ENCODE assay signal across 19 cellular contexts in genomic region chr4:101010987-101011386, GRCh38.
DNase-seq lines count a peak whose midpoint lies in the region; ATAC-seq, FAIRE-seq and TF ChIP-seq lines count a peak whose summit lies in the region.
"Had no signal": no experiment of that assay in that cellular context is flagged by ENCODE, and none has a peak within 500 bp of the region (broad histone marks: within the 10 kb centered on the region; RNA-seq: fewer than 3 reads in every experiment).

No MANE protein-coding gene starts in this region.

- H3K36me3 Mint-ChIP-seq in neural progenitor cell: no peaks in the 10 kb centered on the region

- intact Hi-C loops in HCT116 (cut with micrococcal nuclease): no loop called here

- no peak overlapping the region for H3K9ac ChIP-seq in HCT116 (ENCODE audit: low read length)
- H3K9ac ChIP-seq in neural progenitor cell: no peak overlapping the region
- H3K9ac ChIP-seq: BLaER1 treated with 17β-estradiol and CSF1 and Interleukin-3, amounts not matched to agents 10 nM and 100 nM had no signal

- no peak for FAIRE-seq in bronchial epithelial cell (lab: Jason Lieb, UNC)
- FAIRE-seq: G401.6, GM12891, H1, HepG2, HTR-8/SVneo had no signal

- no peaks in the 10 kb centered on the region for H3K4me1 Mint-ChIP-seq in neural progenitor cell

- POLR2A ChIA-PET in HCT116 (lab: Charles Lee): interaction anchor here (1.3 to 1.7 kb wide), 2 partner anchors 9 to 10 kb away, joined by 3 to 12 read pairs; no protein-coding TSS in a partner anchor

- peak; percentile 29 for DNase-seq in DMS53 (lab: John Stamatoyannopoulos, UW)
- no peak for DNase-seq in HCT116 (ENCODE audit: low read depth, low spot score)
- DNase-seq in bronchial epithelial cell (ENCODE audit: low read depth): peak; percentile 26
- DNase-seq in neural progenitor cell (ENCODE audit: low spot score): no peak
- DNase-seq: ACHN; CD4-positive, CD25-positive, alpha-beta regulatory T cell; DMS79; EL; HFFc6 had no signal

- H4K20me1 ChIP-seq in HCT116 (ENCODE audit: insufficient read depth): no peaks in the 10 kb centered on the region
- no peaks in the 10 kb centered on the region for H4K20me1 ChIP-seq in neural progenitor cell (ENCODE audit: low read depth)
- H4K20me1 ChIP-seq: BLaER1 treated with 17β-estradiol and CSF1 and Interleukin-3, amounts not matched to agents 10 nM and 100 nM had no signal

- H2AFZ ChIP-seq in HCT116 (ENCODE audit: low read depth, low read length, poor library complexity, severe bottlenecking): peak overlapping the region; percentile 65
- no peak overlapping the region for H2AFZ ChIP-seq in neural progenitor cell (replicated peaks)

- no peak overlapping the region for H3K4me3 Mint-ChIP-seq in neural progenitor cell
- H3K4me3 Mint-ChIP-seq: CD4-positive, CD25-positive, alpha-beta regulatory T cell; HFFc6 had no signal

- TF ChIP-seq CTCF in HCT116 (IDR thresholded peaks at IDR 0.05 in 2 of 3, conservative IDR thresholded peaks at IDR 0.05 in 1 of 3; ENCODE audit: borderline replicate concordance in 1 of 3, insufficient read depth in 1 of 3, low read depth in 2 of 3, low read length in 2 of 3) (no peak), bronchial epithelial cell (IDR thresholded peaks at IDR 0.05; ENCODE audit: insufficient read depth, low read length, severe bottlenecking) (no peak), neural progenitor cell (IDR thresholded peaks at IDR 0.05) (no peak)

- H3K9me3 ChIP-seq in HCT116 (ENCODE audit: control insufficient read depth in 1 of 2, insufficient read depth in 1 of 2, low read depth in 1 of 2, low read length in 2 of 2) (no peaks in the 10 kb centered on the region), neural progenitor cell (ENCODE audit: low read depth) (no peaks in the 10 kb centered on the region)
- H3K9me3 ChIP-seq: BLaER1 treated with 17β-estradiol and CSF1 and Interleukin-3, amounts not matched to agents 10 nM and 100 nM; HAP-1 had no signal

- peaks cover 17 to 35% of the 10 kb centered on the region in 2 experiments for H3K4me1 ChIP-seq in HCT116 (ENCODE audit: control insufficient read depth in 1 of 2, insufficient read depth in 2 of 2, low read length in 2 of 2)
- no peaks in the 10 kb centered on the region for H3K4me1 ChIP-seq in neural progenitor cell
- H3K4me1 ChIP-seq: HAP-1 had no signal

- ATAC-seq in HCT116 (no peak), esophagus mucosa (peak; percentile 57), GM18907 (IDR thresholded peaks at IDR 0.05; ENCODE audit: unreplicated experiment) (no peak), GM21723 (IDR thresholded peaks at IDR 0.05; ENCODE audit: unreplicated experiment) (no peak)
- ATAC-seq: HepG2 had no signal

- no TSS peak for BruUV-seq in HCT116 (replicated peaks; lab: Mats Ljungman, UMichigan)

- CTCF ChIA-PET in HCT116 (lab: Charles Lee): no interaction called here

- H3K79me2 ChIP-seq in HCT116 (ENCODE audit: insufficient read depth, low read length): no peaks in the 10 kb centered on the region
- no peaks in the 10 kb centered on the region for H3K79me2 ChIP-seq in neural progenitor cell (ENCODE audit: low read depth)

- no peaks in the 10 kb centered on the region for H3F3A ChIP-seq in neural progenitor cell (ENCODE audit: low read depth)

- H3K27ac ChIP-seq in HCT116 (ENCODE audit: low read depth, low read length): no peak overlapping the region
- H3K27ac ChIP-seq in neural progenitor cell: no peak overlapping the region
- H3K27ac ChIP-seq: BLaER1 treated with 17β-estradiol and CSF1 and Interleukin-3, amounts not matched to agents 10 nM and 100 nM had no signal

- no peaks in the 10 kb centered on the region for H3K9me3 Mint-ChIP-seq in neural progenitor cell
- H3K9me3 Mint-ChIP-seq: CD4-positive, CD25-positive, alpha-beta regulatory T cell; HFFc6 had no signal

- H3K4me2 ChIP-seq in HCT116 (ENCODE audit: low read length) (no peak overlapping the region), neural progenitor cell (no peak overlapping the region)

- no peaks in the 10 kb centered on the region for H3K36me3 ChIP-seq in HCT116 (ENCODE audit: control insufficient read depth in 1 of 2, insufficient read depth in 2 of 2, low read length in 2 of 2)
- no peaks in the 10 kb centered on the region for H3K36me3 ChIP-seq in bronchial epithelial cell (ENCODE audit: control insufficient read depth, insufficient read depth, low read length)
- no peaks in the 10 kb centered on the region for H3K36me3 ChIP-seq in neural progenitor cell
- H3K36me3 ChIP-seq: BLaER1 treated with 17β-estradiol and CSF1 and Interleukin-3, amounts not matched to agents 10 nM and 100 nM; HAP-1 had no signal

- no peaks in the 10 kb centered on the region for H3K27me3 ChIP-seq in HCT116 (ENCODE audit: insufficient read depth, low read length)
- no peaks in the 10 kb centered on the region for H3K27me3 ChIP-seq in bronchial epithelial cell (ENCODE audit: control insufficient read depth, insufficient read depth, low read length)
- no peaks in the 10 kb centered on the region for H3K27me3 ChIP-seq in neural progenitor cell
- H3K27me3 ChIP-seq: BLaER1 treated with 17β-estradiol and CSF1 and Interleukin-3, amounts not matched to agents 10 nM and 100 nM had no signal

- no peak overlapping the region for H3K27ac Mint-ChIP-seq in neural progenitor cell
- H3K27ac Mint-ChIP-seq: HFFc6 had no signal

- TF ChIP-seq POLR2A in HCT116 (IDR thresholded peaks at IDR 0.05; ENCODE audit: borderline replicate concordance, extremely low read depth, insufficient read depth, insufficient read length): no peak

- no peak for TF ChIP-seq RAD21 in HCT116 (IDR thresholded peaks at IDR 0.05; ENCODE audit: low read depth)

- no peaks in the 10 kb centered on the region for H3K27me3 Mint-ChIP-seq in neural progenitor cell (ENCODE audit: insufficient read depth, low read depth)

- H3K9me2 ChIP-seq in HCT116 (ENCODE audit: insufficient read depth): no peaks in the 10 kb centered on the region

- H3K4me3 ChIP-seq in HCT116 (replicated peaks in 1 of 2; ENCODE audit: low read depth in 1 of 2, low read length in 2 of 2) (no peak overlapping the region), bronchial epithelial cell (ENCODE audit: low read depth, low read length) (no peak overlapping the region), neural progenitor cell (no peak overlapping the region)
- H3K4me3 ChIP-seq: BLaER1 treated with 17β-estradiol and CSF1 and Interleukin-3, amounts not matched to agents 10 nM and 100 nM; HAP-1 had no signal

- RAD21 ChIA-PET in HCT116 (lab: Charles Lee; ENCODE audit: low non-redundant PET in 1 of 2, low total read pairs in 2 of 2, uncharacterized antibody in 2 of 2, unreplicated experiment in 2 of 2): no interaction called here

TF ChIP-seq in HCT116, 20 proteins besides CTCF, POLR2A, EP300 and RAD21 (continues in another document):
- no peak for TF ChIP-seq CBX3 (IDR thresholded peaks at IDR 0.05; ENCODE audit: low read depth)
- TF ChIP-seq EGR1 (IDR thresholded peaks at IDR 0.05; ENCODE audit: low read depth): no peak
- TF ChIP-seq SP1 (IDR thresholded peaks at IDR 0.05; ENCODE audit: low read depth): no peak
- TF ChIP-seq POLR2AphosphoS5 (IDR thresholded peaks at IDR 0.05; ENCODE audit: low read depth, low read length): no peak
- TF ChIP-seq EZH2phosphoT487 (IDR thresholded peaks at IDR 0.05; ENCODE audit: borderline replicate concordance): no peak
- no peak for TF ChIP-seq ZNF274 (IDR thresholded peaks at IDR 0.05; ENCODE audit: low read depth, low read length)
- TF ChIP-seq YY1 (IDR thresholded peaks at IDR 0.05; ENCODE audit: extremely low read depth, insufficient replicate concordance, low read depth, low read length): no peak
- no peak for TF ChIP-seq SIN3A (IDR thresholded peaks at IDR 0.05; ENCODE audit: low read depth)
- no peak for TF ChIP-seq CEBPB (IDR thresholded peaks at IDR 0.05; ENCODE audit: low read depth)
- no peak for TF ChIP-seq ELF1 (IDR thresholded peaks at IDR 0.05; ENCODE audit: borderline replicate concordance, low read depth)
- no peak for TF ChIP-seq FOSL1 (IDR thresholded peaks at IDR 0.05; ENCODE audit: low read depth)
- TF ChIP-seq, protein P1, sequence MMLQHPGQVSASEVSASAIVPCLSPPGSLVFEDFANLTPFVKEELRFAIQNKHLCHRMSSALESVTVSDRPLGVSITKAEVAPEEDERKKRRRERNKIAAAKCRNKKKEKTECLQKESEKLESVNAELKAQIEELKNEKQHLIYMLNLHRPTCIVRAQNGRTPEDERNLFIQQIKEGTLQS (IDR thresholded peaks at IDR 0.05): no peak
- TF ChIP-seq, protein P2, sequence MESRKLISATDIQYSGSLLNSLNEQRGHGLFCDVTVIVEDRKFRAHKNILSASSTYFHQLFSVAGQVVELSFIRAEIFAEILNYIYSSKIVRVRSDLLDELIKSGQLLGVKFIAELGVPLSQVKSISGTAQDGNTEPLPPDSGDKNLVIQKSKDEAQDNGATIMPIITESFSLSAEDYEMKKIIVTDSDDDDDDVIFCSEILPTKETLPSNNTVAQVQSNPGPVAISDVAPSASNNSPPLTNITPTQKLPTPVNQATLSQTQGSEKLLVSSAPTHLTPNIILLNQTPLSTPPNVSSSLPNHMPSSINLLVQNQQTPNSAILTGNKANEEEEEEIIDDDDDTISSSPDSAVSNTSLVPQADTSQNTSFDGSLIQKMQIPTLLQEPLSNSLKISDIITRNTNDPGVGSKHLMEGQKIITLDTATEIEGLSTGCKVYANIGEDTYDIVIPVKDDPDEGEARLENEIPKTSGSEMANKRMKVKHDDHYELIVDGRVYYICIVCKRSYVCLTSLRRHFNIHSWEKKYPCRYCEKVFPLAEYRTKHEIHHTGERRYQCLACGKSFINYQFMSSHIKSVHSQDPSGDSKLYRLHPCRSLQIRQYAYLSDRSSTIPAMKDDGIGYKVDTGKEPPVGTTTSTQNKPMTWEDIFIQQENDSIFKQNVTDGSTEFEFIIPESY (IDR thresholded peaks at IDR 0.05; ENCODE audit: extremely low read depth, insufficient replicate concordance, low read length): no peak
- TF ChIP-seq, protein P3, sequence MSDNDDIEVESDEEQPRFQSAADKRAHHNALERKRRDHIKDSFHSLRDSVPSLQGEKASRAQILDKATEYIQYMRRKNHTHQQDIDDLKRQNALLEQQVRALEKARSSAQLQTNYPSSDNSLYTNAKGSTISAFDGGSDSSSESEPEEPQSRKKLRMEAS (IDR thresholded peaks at IDR 0.05): no peak
- TF ChIP-seq ZFX (IDR thresholded peaks at IDR 0.05): no peak

Comparison
In these comparisons a context has a peak if more than half of its experiments do, and no peak if none do; other contexts are left out.
1. DNase-seq: peak in DMS53 (single experiment) and bronchial epithelial cell (single experiment); none in HCT116 (single experiment) and neural progenitor cell (single experiment).